Comparison of ENCODE assay signal across 29 cellular contexts in genomic region chr19:5579286-5579685, GRCh38. TPM values are rescaled to one million over a fixed set of nuclear protein-coding genes. Genes with fewer than 3 reads are reported as not detected.
"Had no signal": no experiment of that assay in that cellular context is flagged by ENCODE, and none has a peak within 500 bp of the region (broad histone marks: within the 10 kb centered on the region; RNA-seq: fewer than 3 reads in every experiment).

No MANE protein-coding gene starts in this region.

- H3K27ac ChIP-seq: esophagus muscularis mucosa, heart right ventricle, left lung, pancreas, stomach, vagina had no signal

- H3K9me3 ChIP-seq: esophagus muscularis mucosa, left lung, pancreas, stomach, thyroid gland, vagina had no signal

- H3K4me3 ChIP-seq: esophagus muscularis mucosa, heart right ventricle, left lung, pancreas, smooth muscle cell, stomach, thyroid gland, vagina had no signal

- H3K27me3 ChIP-seq: esophagus muscularis mucosa, heart right ventricle, left lung, pancreas, stomach, thyroid gland, vagina had no signal

- H3K9me3 Mint-ChIP-seq: naive thymus-derived CD8-positive, alpha-beta T cell; nephron progenitor cell had no signal

- H3K36me3 ChIP-seq: pancreas, thyroid gland, vagina had no signal

- H3K27me3 Mint-ChIP-seq: naive thymus-derived CD8-positive, alpha-beta T cell had no signal

- H3K27ac Mint-ChIP-seq: nephron progenitor cell had no signal

- DNase-seq: effector CD8-positive, alpha-beta T cell; foreskin melanocyte; glutamatergic neuron; heart right ventricle; hippocampal formation; left cardiac atrium; left lung; mesendoderm; midbrain; naive thymus-derived CD8-positive, alpha-beta T cell; nephron progenitor cell; occipital lobe; pancreas; retina; stimulated activated CD4-positive, alpha-beta T cell treated with anti-CD3 and anti-CD28 coated beads, Interleukin-12 subunit alpha, Interleukin-12 subunit beta, amount 100 ng/mL, for 4 hours; stimulated activated CD4-positive, alpha-beta T cell treated with anti-CD3 and anti-CD28 coated beads, Interleukin-1b, Interleukin-23, amount 100 ng/mL, for 48 hours; stimulated activated CD4-positive, alpha-beta T cell treated with anti-CD3 and anti-CD28 coated beads, Interleukin-4, amount 100 ng/mL, for 1 hour; stimulated activated CD8-positive, alpha-beta memory T cell treated with anti-CD3 and anti-CD28 coated beads, Interleukin-4, amount 100 ng/mL, for 48 hours; stimulated activated naive CD4-positive, alpha-beta T cell; stomach; trophoblast cell had no signal

- H3K4me3 Mint-ChIP-seq: naive thymus-derived CD8-positive, alpha-beta T cell; nephron progenitor cell had no signal

- H3K4me2 ChIP-seq: smooth muscle cell had no signal

- ATAC-seq: left lung had no signal

- H3K4me1 ChIP-seq: pancreas had no signal

RNA-seq across cellular contexts. Expression of gene TINCR, which starts 11.5 kb away (rescaled TPM):
- total RNA-seq: endothelial cell of umbilical vein, epithelial cell of proximal tubule, myocyte, pulmonary artery endothelial cell, thyroid gland had no signal
